ENCODE assay signal across 9 cellular contexts in genomic region chr10:116888380-116889055, GRCh38. TPM values are rescaled to one million over a fixed set of nuclear protein-coding genes. Genes with fewer than 3 reads are reported as not detected.
A peak's percentile ranks its signal among the peaks of the same experiment; 100 is the strongest.
DNase-seq lines count a peak whose midpoint lies in the region; ATAC-seq and TF ChIP-seq lines count a peak whose summit lies in the region.
"Had no signal": no experiment of that assay in that cellular context is flagged by ENCODE, and none has a peak within 500 bp of the region (broad histone marks: within the 10 kb centered on the region; RNA-seq: fewer than 3 reads in every experiment).

No MANE protein-coding gene starts in this region.

- no peak for TF ChIP-seq EP300 in upper lobe of left lung (IDR thresholded peaks at IDR 0.05)

- H3K9me3 ChIP-seq in upper lobe of left lung = no peaks in the 10 kb centered on the region

- DNase-seq in HT-29 (ENCODE audit: low spot score) (peak; percentile 76), brain microvascular endothelial cell (peak; percentile 80), kidney epithelial cell (ENCODE audit: low read depth) (peak; percentile 78), upper lobe of left lung (peak in 1 of 2 donors; percentile 80), GM20000 (ENCODE audit: low spot score) (no peak)
- DNase-seq in activated CD4-positive, alpha-beta T cell treated with anti-CD3 and anti-CD28 coated beads for 48 hours = no peak
- DNase-seq: naive B cell, NCI-H510A treated with DMSO at 0.1 percent for 48 hours had no signal

- 58% methylated on average over 7 of the region's 7 CpGs for WGBS in upper lobe of left lung, 2 donors

- no peaks in the 10 kb centered on the region for H3K27me3 ChIP-seq in brain microvascular endothelial cell (replicated peaks)
- no peaks in the 10 kb centered on the region for H3K27me3 ChIP-seq in kidney epithelial cell (ENCODE audit: control insufficient read depth, insufficient read depth, low read length)
- no peaks in the 10 kb centered on the region for H3K27me3 ChIP-seq in upper lobe of left lung

- no peak for TF ChIP-seq POLR2A in upper lobe of left lung (IDR thresholded peaks at IDR 0.05)

- peak; percentile 80 to 85 for ATAC-seq in upper lobe of left lung (ENCODE audit: low FRiP score in 2 of 2)
- no peak for ATAC-seq in HG02852 (IDR thresholded peaks at IDR 0.05; ENCODE audit: unreplicated experiment)

- H3K36me3 ChIP-seq in brain microvascular endothelial cell (replicated peaks) (no peaks in the 10 kb centered on the region), kidney epithelial cell (ENCODE audit: control insufficient read depth, insufficient read depth, low read length) (no peaks in the 10 kb centered on the region), upper lobe of left lung (no peaks in the 10 kb centered on the region)

- peaks cover 0 to 7% (median 2%) of the 10 kb centered on the region in 4 donors for H3K4me1 ChIP-seq in upper lobe of left lung

- no peak overlapping the region for H3K4me3 ChIP-seq in brain microvascular endothelial cell (ENCODE audit: low read depth, low read length)
- no peak overlapping the region for H3K4me3 ChIP-seq in kidney epithelial cell (ENCODE audit: low read depth, low read length)
- H3K4me3 ChIP-seq in upper lobe of left lung = no peak overlapping the region

- H3K27ac ChIP-seq in brain microvascular endothelial cell = no peak overlapping the region
- no peak overlapping the region for H3K27ac ChIP-seq in upper lobe of left lung

- TF ChIP-seq CTCF in brain microvascular endothelial cell (IDR thresholded peaks at IDR 0.05; ENCODE audit: low read depth, low read length, missing control alignments) = no peak
- no peak for TF ChIP-seq CTCF in kidney epithelial cell (IDR thresholded peaks at IDR 0.05; ENCODE audit: insufficient read depth, low read length, poor library complexity, severe bottlenecking)
- TF ChIP-seq CTCF in upper lobe of left lung (IDR thresholded peaks at IDR 0.05) = no peak
- TF ChIP-seq CTCF in GM20000 (IDR thresholded peaks at IDR 0.05; ENCODE audit: extremely low read depth, missing control alignments) = no peak

- in situ Hi-C loops in brain microvascular endothelial cell (cut with HindIII; ENCODE audit: low pct_ligation_motif_present, low sequenced_read_pairs) = no loop called here

RNA-seq across cellular contexts. Expression of gene ENO4, which starts 39.2 kb away (rescaled TPM):
- total RNA-seq in HT-29 (2014; rRNA removed; shearing (Covaris generic)) = 0.13 TPM in 1 of 2 replicates, not detected in the other
- total RNA-seq in kidney epithelial cell = 0.21 and 0.82 TPM in 2 replicates
- total RNA-seq in upper lobe of left lung = 1 to 10 TPM in 4 of 6 donors, under 1 TPM in 2; 0.06 to 3.0 (median 1.1) TPM

Comparison
In these comparisons a context has a peak if more than half of its experiments do, and no peak if none do; other contexts are left out.
1. DNase-seq: peak in HT-29 (single experiment), brain microvascular endothelial cell (single experiment) and kidney epithelial cell (single experiment); none in activated CD4-positive, alpha-beta T cell treated with anti-CD3 and anti-CD28 coated beads for 48 hours (single experiment) and GM20000 (single experiment).